Comparison of ENCODE assay signal across 11 cellular contexts in the genomic region with DNA sequence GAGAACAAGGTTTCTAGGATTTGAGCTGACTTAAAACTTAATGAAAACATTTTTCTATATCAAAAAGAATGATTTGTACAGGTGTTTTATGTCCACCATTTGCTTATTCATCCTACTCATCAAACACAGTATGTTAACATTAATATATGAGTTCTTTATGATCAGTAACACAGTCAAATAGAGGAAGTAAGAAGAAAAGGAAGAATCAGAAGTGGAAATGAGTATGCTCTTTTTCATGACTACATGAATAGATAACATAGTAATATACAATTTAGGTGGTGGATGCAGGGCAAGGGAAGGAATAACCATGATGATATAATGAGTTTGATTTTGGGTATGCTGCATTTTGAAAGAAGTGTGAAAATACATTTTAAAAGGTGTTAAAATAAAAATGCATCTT. TPM values are rescaled to one million over a fixed set of nuclear protein-coding genes. Genes with fewer than 3 reads are reported as not detected.
DNase-seq lines count a peak whose midpoint lies in the region; ATAC-seq and TF ChIP-seq lines count a peak whose summit lies in the region.
"Had no signal": no experiment of that assay in that cellular context is flagged by ENCODE, and none has a peak within 500 bp of the region (broad histone marks: within the 10 kb centered on the region; RNA-seq: fewer than 3 reads in every experiment).

No MANE protein-coding gene starts in this region.

- TF ChIP-seq POLR2A in testis (IDR thresholded peaks at IDR 0.05): no peak

- peak; percentile 61 to 71 for DNase-seq in AML-193 (lab: John Stamatoyannopoulos, UW)
- peak; percentile 9 to 50 for DNase-seq in Kasumi-1 (lab: John Stamatoyannopoulos, UW)
- DNase-seq in COLO829 (ENCODE audit: low spot score): no peak
- DNase-seq in activated CD4-positive, alpha-beta T cell treated with anti-CD3 and anti-CD28 coated beads for 1 hour: no peak
- no peak for DNase-seq in lower lobe of right lung
- no peak for DNase-seq in testis
- DNase-seq: activated gamma-delta T cell treated with Interleukin-2 at 50 U/mL for 16 hours had no signal

- TF ChIP-seq CTCF in lower lobe of right lung (IDR thresholded peaks at IDR 0.05) (no peak), testis (IDR thresholded peaks at IDR 0.05) (no peak)

- H3K4me3 ChIP-seq in lower lobe of right lung (no peak overlapping the region), testis (no peak overlapping the region)
- H3K4me3 ChIP-seq: coronary artery, tibial nerve had no signal

- peaks cover 29% of the 10 kb centered on the region for H3K36me3 ChIP-seq in lower lobe of right lung
- H3K36me3 ChIP-seq in testis (ENCODE audit: low read depth, missing control alignments): no peaks in the 10 kb centered on the region

- H3K27ac ChIP-seq in lower lobe of right lung: no peak overlapping the region
- no peak overlapping the region for H3K27ac ChIP-seq in testis
- H3K27ac ChIP-seq: coronary artery, tibial nerve had no signal

- H3K9me3 ChIP-seq in lower lobe of right lung (no peaks in the 10 kb centered on the region), testis (no peaks in the 10 kb centered on the region)
- H3K9me3 ChIP-seq: tibial nerve had no signal

- ATAC-seq in GM18873 (IDR thresholded peaks at IDR 0.05; ENCODE audit: low FRiP score, unreplicated experiment) (peak; percentile 53), HG02840 (IDR thresholded peaks at IDR 0.05; ENCODE audit: low FRiP score, unreplicated experiment) (peak; percentile 60), lower lobe of right lung (no peak)

- H3K4me1 ChIP-seq in lower lobe of right lung (peaks cover 8% of the 10 kb centered on the region), testis (no peaks in the 10 kb centered on the region)

- intact Hi-C loops in lower lobe of right lung (cut with DNase I) (no loop called here), testis (cut with DNase I; ENCODE audit: low total_unique reads) (no loop called here)

- no peaks in the 10 kb centered on the region for H3K27me3 ChIP-seq in lower lobe of right lung (ENCODE audit: low read depth)
- no peaks in the 10 kb centered on the region for H3K27me3 ChIP-seq in testis
- H3K27me3 ChIP-seq: tibial nerve had no signal

RNA-seq across cellular contexts. Expression of gene KPNA5, which starts 16.5 kb away (rescaled TPM):
- total RNA-seq in lower lobe of right lung (17.4 TPM), testis (10 to 100 TPM; 23.4 to 32.8 TPM)
- polyA plus RNA-seq in testis (ENCODE audit: insufficient read depth, low read depth, low replicate concordance): 50.3 TPM

RNA-seq across cellular contexts. Expression of gene ZUP1, which starts 28.9 kb away (rescaled TPM):
- total RNA-seq in lower lobe of right lung (8.7 TPM), testis (10 to 100 TPM; 11.8 to 13.6 TPM)
- 8.5 TPM for polyA plus RNA-seq in testis (ENCODE audit: insufficient read depth, low read depth, low replicate concordance)

Comparison
In these comparisons a context has a peak if more than half of its experiments do, and no peak if none do; other contexts are left out.
1. DNase-seq: peak in AML-193 (2 of 2) and Kasumi-1 (2 of 2); none in COLO829 (single experiment), activated CD4-positive, alpha-beta T cell treated with anti-CD3 and anti-CD28 coated beads for 1 hour (single experiment), lower lobe of right lung (single experiment) and testis (single experiment).
2. ATAC-seq: peak in GM18873 (single experiment) and HG02840 (single experiment); none in lower lobe of right lung (0 of 2).